1 cellular context compared by ENCODE assay signal in the genomic region with DNA sequence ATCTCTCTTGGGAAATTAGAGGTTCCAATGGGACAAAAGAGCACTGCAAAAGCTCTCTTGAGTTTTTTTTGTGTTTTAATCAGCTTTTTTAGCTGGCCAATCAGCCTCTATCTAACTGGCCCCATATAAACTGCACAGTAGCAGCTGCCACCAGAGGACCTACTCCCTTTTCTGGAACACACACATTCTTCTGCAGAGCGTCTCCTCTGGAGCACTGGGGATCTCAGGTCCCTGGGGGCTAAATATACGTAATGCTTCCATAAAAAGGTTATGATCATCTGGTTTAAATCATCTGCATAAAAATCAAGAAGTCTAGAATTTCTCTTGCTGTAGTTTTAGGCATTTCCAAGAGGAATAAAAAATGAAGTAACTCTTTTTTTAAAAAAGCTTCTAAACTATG.
TF ChIP-seq lines count a peak whose summit lies in the region.

No MANE protein-coding gene starts in this region.

TF ChIP-seq in HepG2, 621 proteins besides CTCF, POLR2A, EP300 and RAD21 (continued from another document):
- TF ChIP-seq ZNF619 (CRISPR knock-in tag; IDR thresholded peaks at IDR 0.05) = no peak
- no peak for TF ChIP-seq PHF21A (CRISPR knock-in tag; IDR thresholded peaks at IDR 0.05)
- TF ChIP-seq KLF13 (CRISPR knock-in tag; IDR thresholded peaks at IDR 0.05) = no peak
- TF ChIP-seq ZNF34 (CRISPR knock-in tag; IDR thresholded peaks at IDR 0.05; ENCODE audit: borderline replicate concordance) = no peak
- TF ChIP-seq PHF20 (CRISPR knock-in tag; IDR thresholded peaks at IDR 0.05) = no peak
- TF ChIP-seq BORCS8-MEF2B (CRISPR knock-in tag; IDR thresholded peaks at IDR 0.05) = no peak
- TF ChIP-seq, protein P1, sequence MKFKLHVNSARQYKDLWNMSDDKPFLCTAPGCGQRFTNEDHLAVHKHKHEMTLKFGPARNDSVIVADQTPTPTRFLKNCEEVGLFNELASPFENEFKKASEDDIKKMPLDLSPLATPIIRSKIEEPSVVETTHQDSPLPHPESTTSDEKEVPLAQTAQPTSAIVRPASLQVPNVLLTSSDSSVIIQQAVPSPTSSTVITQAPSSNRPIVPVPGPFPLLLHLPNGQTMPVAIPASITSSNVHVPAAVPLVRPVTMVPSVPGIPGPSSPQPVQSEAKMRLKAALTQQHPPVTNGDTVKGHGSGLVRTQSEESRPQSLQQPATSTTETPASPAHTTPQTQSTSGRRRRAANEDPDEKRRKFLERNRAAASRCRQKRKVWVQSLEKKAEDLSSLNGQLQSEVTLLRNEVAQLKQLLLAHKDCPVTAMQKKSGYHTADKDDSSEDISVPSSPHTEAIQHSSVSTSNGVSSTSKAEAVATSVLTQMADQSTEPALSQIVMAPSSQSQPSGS (CRISPR knock-in tag; IDR thresholded peaks at IDR 0.05) = no peak
- no peak for TF ChIP-seq RFXANK (CRISPR knock-in tag; IDR thresholded peaks at IDR 0.05)
